In genomic region chr1:81670286-81670685, GRCh38 we compare ENCODE assay signal across 8 cellular contexts.
A peak's percentile ranks its signal among the peaks of the same experiment; 100 is the strongest.
DNase-seq lines count a peak whose midpoint lies in the region; ATAC-seq and TF ChIP-seq lines count a peak whose summit lies in the region.
"Had no signal": no experiment of that assay in that cellular context is flagged by ENCODE, and none has a peak within 500 bp of the region (broad histone marks: within the 10 kb centered on the region; RNA-seq: fewer than 3 reads in every experiment).

No MANE protein-coding gene starts in this region.

- peak; percentile 36 for DNase-seq in HPDE6-E6E7 (ENCODE audit: extremely low spot score)
- peak; percentile 83 to 93 (median 91) for DNase-seq in adrenal gland
- DNase-seq in right atrium auricular region (ENCODE audit: low spot score), result peak; percentile 80
- peak; percentile 96 for DNase-seq in stromal cell of bone marrow (ENCODE audit: low read depth)
- DNase-seq in SKM-1 (lab: John Stamatoyannopoulos, UW; ENCODE audit: unreplicated experiment), result no peak
- DNase-seq in mesenteric fat pad (ENCODE audit: low spot score), result no peak
- DNase-seq: NCI-H82 had no signal

- no peaks in the 10 kb centered on the region for H3K9me3 ChIP-seq in adrenal gland (replicated peaks in 1 of 3)
- H3K9me3 ChIP-seq in right atrium auricular region, result no peaks in the 10 kb centered on the region

- H3K27me3 ChIP-seq in adrenal gland (no peaks in the 10 kb centered on the region), right atrium auricular region (no peaks in the 10 kb centered on the region)

- TF ChIP-seq POLR2A in adrenal gland (IDR thresholded peaks at IDR 0.05), result no peak

- H3K27ac ChIP-seq in adrenal gland (no peak overlapping the region), right atrium auricular region (peak overlapping the region; percentile 2 to 67)

- H3K4me1 ChIP-seq in adrenal gland (replicated peaks in 1 of 2) (peaks cover 0 to 4% of the 10 kb centered on the region in 2 donors), right atrium auricular region (peaks cover 0 to 23% of the 10 kb centered on the region in 2 donors)

- no peak overlapping the region for H3K4me3 ChIP-seq in adrenal gland
- H3K4me3 ChIP-seq in right atrium auricular region, result no peak overlapping the region

- intact Hi-C loops in adrenal gland (cut with DNase I), result no loop called here

- no peak for ATAC-seq in GM18909 (IDR thresholded peaks at IDR 0.05; ENCODE audit: poor library complexity, unreplicated experiment)

- TF ChIP-seq CTCF in adrenal gland (IDR thresholded peaks at IDR 0.05), result no peak
- no peak for TF ChIP-seq CTCF in right atrium auricular region (IDR thresholded peaks at IDR 0.05)

- WGBS in adrenal gland, 4 donors, result 15 to 24% (median 20%) methylated on average over 6 of the region's 6 CpGs

- no peaks in the 10 kb centered on the region for H3K36me3 ChIP-seq in adrenal gland (replicated peaks in 1 of 2)
- no peaks in the 10 kb centered on the region for H3K36me3 ChIP-seq in right atrium auricular region

Comparison
In these comparisons a context has a peak if more than half of its experiments do, and no peak if none do; other contexts are left out.
1. DNase-seq: peak in HPDE6-E6E7 (single experiment), adrenal gland (7 of 7), right atrium auricular region (single experiment) and stromal cell of bone marrow (single experiment); none in SKM-1 (single experiment) and mesenteric fat pad (single experiment).
2. H3K27ac ChIP-seq: peak in right atrium auricular region (2 of 2); none in adrenal gland (0 of 5).